Comparison of ENCODE assay signal across 8 cellular contexts in genomic region chr7:78019457-78020130, GRCh38.
DNase-seq lines count a peak whose midpoint lies in the region; ATAC-seq and TF ChIP-seq lines count a peak whose summit lies in the region.

No MANE protein-coding gene starts in this region.

- intact Hi-C loops in HCT116 (cut with micrococcal nuclease), result no loop called here

- no peak for TF ChIP-seq CTCF in HCT116 (IDR thresholded peaks at IDR 0.05 in 2 of 3, conservative IDR thresholded peaks at IDR 0.05 in 1 of 3; ENCODE audit: borderline replicate concordance in 1 of 3, insufficient read depth in 1 of 3, low read depth in 2 of 3, low read length in 2 of 3)
- TF ChIP-seq CTCF in glutamatergic neuron (IDR thresholded peaks at IDR 0.05; ENCODE audit: partially characterized antibody, unreplicated experiment), result no peak
- peak; percentile 19 for TF ChIP-seq CTCF in osteocyte (IDR thresholded peaks at IDR 0.05)
- TF ChIP-seq CTCF in upper lobe of left lung (IDR thresholded peaks at IDR 0.05), result peak in 1 of 6 experiments; percentile 12

- POLR2A ChIA-PET in HCT116 (lab: Charles Lee), result no interaction called here

- RAD21 ChIA-PET in HCT116 (lab: Charles Lee; ENCODE audit: low non-redundant PET in 1 of 2, low total read pairs in 2 of 2, uncharacterized antibody in 2 of 2, unreplicated experiment in 2 of 2), result no interaction called here

- H4K20me1 ChIP-seq in HCT116 (ENCODE audit: insufficient read depth), result no peaks in the 10 kb centered on the region

- peak overlapping the region; percentile 51 to 84 for H3K27ac Mint-ChIP-seq in activated naive CD4-positive, alpha-beta T cell treated with anti-CD3 and anti-CD28 coated beads, Interleukin-2, amount 50 U/mL, for 72 hours
- H3K27ac Mint-ChIP-seq in glutamatergic neuron (ENCODE audit: unreplicated experiment) (peak overlapping the region; percentile 95), osteocyte (ENCODE audit: unreplicated experiment) (peak overlapping the region; percentile 92)

- ATAC-seq in HCT116 (peak; percentile 91), upper lobe of left lung (ENCODE audit: low FRiP score in 2 of 2) (peak; percentile 95 to 98)
- ATAC-seq in activated naive CD4-positive, alpha-beta T cell treated with anti-CD3 and anti-CD28 coated beads, Interleukin-2, amount 50 U/mL, for 72 hours, result peak; percentile 89 to 94

- H3K36me3 ChIP-seq in HCT116 (ENCODE audit: control insufficient read depth in 1 of 2, insufficient read depth in 2 of 2, low read length in 2 of 2), result no peaks in the 10 kb centered on the region
- H3K36me3 ChIP-seq in upper lobe of left lung, result no peaks in the 10 kb centered on the region

- H3K27ac ChIP-seq in HCT116 (ENCODE audit: low read depth, low read length), result no peak overlapping the region; the same call in 1 of the 2 replicates
- peak overlapping the region; percentile 94 to 98 (median 96) for H3K27ac ChIP-seq in upper lobe of left lung

- CTCF ChIA-PET in HCT116 (lab: Charles Lee), result interaction anchor here (1.3 to 1.5 kb wide), 4 partner anchors 9 to 217 kb away, joined by 3 to 4 read pairs (median 3); no protein-coding TSS in a partner anchor

- H3K4me2 ChIP-seq in HCT116 (ENCODE audit: low read length), result peak overlapping the region; percentile 59

- H3K9me3 Mint-ChIP-seq in activated naive CD4-positive, alpha-beta T cell treated with anti-CD3 and anti-CD28 coated beads, Interleukin-2, amount 50 U/mL, for 72 hours, result no peaks in the 10 kb centered on the region
- H3K9me3 Mint-ChIP-seq in glutamatergic neuron (ENCODE audit: unreplicated experiment) (peaks cover 19% of the 10 kb centered on the region), osteocyte (ENCODE audit: unreplicated experiment) (no peaks in the 10 kb centered on the region)

- H3K9me3 ChIP-seq in HCT116 (ENCODE audit: control insufficient read depth in 1 of 2, insufficient read depth in 1 of 2, low read depth in 1 of 2, low read length in 2 of 2) (no peaks in the 10 kb centered on the region), upper lobe of left lung (no peaks in the 10 kb centered on the region)

- DNase-seq in GM04503 (ENCODE audit: low read depth) (peak; percentile 42), HCT116 (ENCODE audit: low read depth, low spot score) (peak; percentile 23), M059J (ENCODE audit: low read depth) (peak; percentile 91), SK-N-DZ (ENCODE audit: low spot score) (peak; percentile 92), glutamatergic neuron (peak; percentile 90), osteocyte (ENCODE audit: extremely low spot score, unreplicated experiment) (peak; percentile 92), upper lobe of left lung (peak; percentile 91 to 94)
- peak; percentile 66 to 69 for DNase-seq in activated naive CD4-positive, alpha-beta T cell treated with anti-CD3 and anti-CD28 coated beads, Interleukin-2, amount 50 U/mL, for 72 hours (ENCODE audit: low spot score in 2 of 2)

- 1% methylated on average over 17 of the region's 86 CpGs; no CpG with 5 or more reads in 1 of the 2 donors for WGBS in upper lobe of left lung, 2 donors

- H3K27me3 ChIP-seq in HCT116 (ENCODE audit: insufficient read depth, low read length), result peaks cover 5% of the 10 kb centered on the region; the same call in 1 of the 2 replicates
- no peaks in the 10 kb centered on the region for H3K27me3 ChIP-seq in upper lobe of left lung

- H3K4me1 ChIP-seq in HCT116 (ENCODE audit: control insufficient read depth in 1 of 2, insufficient read depth in 2 of 2, low read length in 2 of 2) (peaks cover 0 to 8% of the 10 kb centered on the region in 2 experiments; a peak in 3 of 4 replicates), upper lobe of left lung (peaks cover 6 to 25% (median 14%) of the 10 kb centered on the region in 4 donors)

- H3K79me2 ChIP-seq in HCT116 (ENCODE audit: insufficient read depth, low read length), result no peaks in the 10 kb centered on the region

- H3K9ac ChIP-seq in HCT116 (ENCODE audit: low read length), result no peak overlapping the region; the same call in 1 of the 2 replicates

- H3K4me3 Mint-ChIP-seq in glutamatergic neuron (ENCODE audit: unreplicated experiment) (peak overlapping the region; percentile 87), osteocyte (ENCODE audit: unreplicated experiment) (peak overlapping the region; percentile 80)

- H3K27me3 Mint-ChIP-seq in glutamatergic neuron (ENCODE audit: unreplicated experiment) (peaks cover 2% of the 10 kb centered on the region), osteocyte (ENCODE audit: unreplicated experiment) (peaks cover 13% of the 10 kb centered on the region)

- H3K4me3 ChIP-seq in HCT116 (replicated peaks in 1 of 2; ENCODE audit: low read depth in 1 of 2, low read length in 2 of 2) (peak overlapping the region; percentile 24 to 53), upper lobe of left lung (peak overlapping the region; percentile 45 to 67 (median 58))

- TF ChIP-seq POLR2A in HCT116 (IDR thresholded peaks at IDR 0.05; ENCODE audit: borderline replicate concordance, extremely low read depth, insufficient read depth, insufficient read length), result peak; percentile 14
- TF ChIP-seq POLR2A in upper lobe of left lung (IDR thresholded peaks at IDR 0.05), result peak in 2 of 4 donors; percentile 29 to 73

- TF ChIP-seq EP300 in upper lobe of left lung (IDR thresholded peaks at IDR 0.05), result no peak

- no peak overlapping the region for H2AFZ ChIP-seq in HCT116 (ENCODE audit: low read depth, low read length, poor library complexity, severe bottlenecking)

- H3K4me1 Mint-ChIP-seq in glutamatergic neuron (ENCODE audit: low read depth, unreplicated experiment), result peaks cover 20% of the 10 kb centered on the region
- peaks cover 18% of the 10 kb centered on the region for H3K4me1 Mint-ChIP-seq in osteocyte (ENCODE audit: unreplicated experiment)

- H3K9me2 ChIP-seq in HCT116 (ENCODE audit: insufficient read depth), result no peaks in the 10 kb centered on the region

- H3K36me3 Mint-ChIP-seq in activated naive CD4-positive, alpha-beta T cell treated with anti-CD3 and anti-CD28 coated beads, Interleukin-2, amount 50 U/mL, for 72 hours, result peaks cover 4 to 7% of the 10 kb centered on the region in 2 donors
- H3K36me3 Mint-ChIP-seq in glutamatergic neuron (ENCODE audit: unreplicated experiment) (no peaks in the 10 kb centered on the region), osteocyte (ENCODE audit: unreplicated experiment) (no peaks in the 10 kb centered on the region)

- no TSS peak for BruUV-seq in HCT116 (replicated peaks; lab: Mats Ljungman, UMichigan)

- no peak for TF ChIP-seq RAD21 in HCT116 (IDR thresholded peaks at IDR 0.05; ENCODE audit: low read depth)

TF ChIP-seq in HCT116, 20 proteins besides CTCF, POLR2A, EP300 and RAD21:
- TF ChIP-seq FOSL1 (IDR thresholded peaks at IDR 0.05; ENCODE audit: low read depth), result no peak
- no peak for TF ChIP-seq CEBPB (IDR thresholded peaks at IDR 0.05; ENCODE audit: low read depth)
- no peak for TF ChIP-seq ZNF274 (IDR thresholded peaks at IDR 0.05; ENCODE audit: low read depth, low read length)
- TF ChIP-seq SP1 (IDR thresholded peaks at IDR 0.05; ENCODE audit: low read depth), result no peak
- TF ChIP-seq, protein P1, sequence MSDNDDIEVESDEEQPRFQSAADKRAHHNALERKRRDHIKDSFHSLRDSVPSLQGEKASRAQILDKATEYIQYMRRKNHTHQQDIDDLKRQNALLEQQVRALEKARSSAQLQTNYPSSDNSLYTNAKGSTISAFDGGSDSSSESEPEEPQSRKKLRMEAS (IDR thresholded peaks at IDR 0.05), result 0 out of 2 replicates have a peak, but pooled peaks have one; percentile 10
- TF ChIP-seq SRF (IDR thresholded peaks at IDR 0.05; ENCODE audit: low read depth), result no peak
- TF ChIP-seq TCF7L2 (IDR thresholded peaks at IDR 0.05; ENCODE audit: borderline replicate concordance, extremely low read depth, insufficient read depth, insufficient read length), result no peak
- TF ChIP-seq POLR2AphosphoS5 (IDR thresholded peaks at IDR 0.05; ENCODE audit: low read depth, low read length), result peak; percentile 59
- peak; percentile 63 for TF ChIP-seq ZFX (IDR thresholded peaks at IDR 0.05)

Comparison
In these comparisons a context has a peak if more than half of its experiments do, and no peak if none do; other contexts are left out.
1. DNase-seq: peak in every context shown above with its lines; median percentile 92 in upper lobe of left lung; 92 in SK-N-DZ; 92 in osteocyte; 91 in M059J; 90 in glutamatergic neuron; 68 in activated naive CD4-positive, alpha-beta T cell treated with anti-CD3 and anti-CD28 coated beads, Interleukin-2, amount 50 U/mL, for 72 hours; 42 in GM04503; 23 in HCT116.